ENCODE assay signal across 1 cellular context in genomic region chr6:44475779-44476434, GRCh38.
TF ChIP-seq lines count a peak whose summit lies in the region.

No MANE protein-coding gene starts in this region.

TF ChIP-seq in HepG2, 621 proteins besides CTCF, POLR2A, EP300 and RAD21 (continued from another document and continues in another):
- TF ChIP-seq FOSL2 (CRISPR knock-in tag; IDR thresholded peaks at IDR 0.05) (peak; percentile 26), ZNF512 (CRISPR knock-in tag; IDR thresholded peaks at IDR 0.05) (0 out of 2 replicates have a peak, but pooled peaks have one; percentile 84), ZNF570 (CRISPR knock-in tag; IDR thresholded peaks at IDR 0.05; ENCODE audit: borderline replicate concordance) (no peak), ZNF546 (CRISPR knock-in tag; conservative IDR thresholded peaks at IDR 0.05) (0 out of 2 replicates have a peak, but pooled peaks have one; percentile 37), ZNF609 (CRISPR knock-in tag; IDR thresholded peaks at IDR 0.05; ENCODE audit: borderline replicate concordance) (peak; percentile 23; the same call in 1 of the 2 replicates), ZNF646 (CRISPR knock-in tag; IDR thresholded peaks at IDR 0.05) (no peak), MTERF4 (CRISPR knock-in tag; IDR thresholded peaks at IDR 0.05) (no peak), SP5 (CRISPR knock-in tag; IDR thresholded peaks at IDR 0.05; ENCODE audit: borderline replicate concordance, low read depth) (no peak), FIP1L1 (IDR thresholded peaks at IDR 0.05; ENCODE audit: borderline replicate concordance, insufficient read depth, low read depth, low read length) (no peak), KLF9 (CRISPR knock-in tag; IDR thresholded peaks at IDR 0.05; ENCODE audit: low read depth) (no peak), ZNF138 (CRISPR knock-in tag; IDR thresholded peaks at IDR 0.05; ENCODE audit: low read depth) (0 out of 2 replicates have a peak, but pooled peaks have one; percentile 49), ZNF572 (CRISPR knock-in tag; IDR thresholded peaks at IDR 0.05) (0 out of 2 replicates have a peak, but pooled peaks have one; percentile 22), PHB2 (IDR thresholded peaks at IDR 0.05; ENCODE audit: partially characterized antibody) (no peak), ZGPAT (CRISPR knock-in tag; IDR thresholded peaks at IDR 0.05) (peak; percentile 51; the same call in 1 of the 2 replicates), CBX5 (CRISPR knock-in tag; IDR thresholded peaks at IDR 0.05; ENCODE audit: borderline replicate concordance) (peak; percentile 83; the same call in 1 of the 2 replicates), SRY (CRISPR knock-in tag; IDR thresholded peaks at IDR 0.05) (peak; percentile 73; the same call in 1 of the 2 replicates), ZNF501 (CRISPR knock-in tag; IDR thresholded peaks at IDR 0.05) (peak; percentile 69), ZNF766 (CRISPR knock-in tag; IDR thresholded peaks at IDR 0.05; ENCODE audit: borderline replicate concordance) (no peak), ZMYM4 (CRISPR knock-in tag; IDR thresholded peaks at IDR 0.05) (peak; percentile 49; the same call in 1 of the 2 replicates), SCMH1 (CRISPR knock-in tag; IDR thresholded peaks at IDR 0.05; ENCODE audit: borderline replicate concordance) (no peak), TSC22D2 (CRISPR knock-in tag; IDR thresholded peaks at IDR 0.05; ENCODE audit: borderline replicate concordance) (peak; percentile 70; the same call in 1 of the 2 replicates), REXO4 (CRISPR knock-in tag; IDR thresholded peaks at IDR 0.05; ENCODE audit: borderline replicate concordance) (no peak), RXRB (CRISPR knock-in tag; IDR thresholded peaks at IDR 0.05; ENCODE audit: borderline replicate concordance) (peak; percentile 40; the same call in 1 of the 2 replicates), MAZ (IDR thresholded peaks at IDR 0.05; ENCODE audit: borderline replicate concordance, low read depth, low read length) (no peak), MAZ (CRISPR knock-in tag; IDR thresholded peaks at IDR 0.05; ENCODE audit: low read depth) (no peak), FOXJ3 (CRISPR knock-in tag; IDR thresholded peaks at IDR 0.05; ENCODE audit: borderline replicate concordance) (no peak), ZC3H4 (CRISPR knock-in tag; IDR thresholded peaks at IDR 0.05; ENCODE audit: borderline replicate concordance) (no peak), ZNF33A (CRISPR knock-in tag; IDR thresholded peaks at IDR 0.05; ENCODE audit: borderline replicate concordance) (no peak), GATAD1 (CRISPR knock-in tag; IDR thresholded peaks at IDR 0.05) (0 out of 2 replicates have a peak, but pooled peaks have one; percentile 53), ZNF333 (CRISPR knock-in tag; IDR thresholded peaks at IDR 0.05; ENCODE audit: borderline replicate concordance) (0 out of 2 replicates have a peak, but pooled peaks have one; percentile 63), TP53 (CRISPR knock-in tag; conservative IDR thresholded peaks at IDR 0.05) (no peak), BHLHE40 (IDR thresholded peaks at IDR 0.05; ENCODE audit: low read length) (0 out of 2 replicates have a peak, but pooled peaks have one; percentile 35), RNF2 (conservative IDR thresholded peaks at IDR 0.05; ENCODE audit: low read depth) (peak; percentile 59; the same call in 1 of the 2 replicates), RBAK (CRISPR knock-in tag; IDR thresholded peaks at IDR 0.05) (no peak), ZNF329 (CRISPR knock-in tag; IDR thresholded peaks at IDR 0.05; ENCODE audit: low read depth) (no peak), HNRNPLL (IDR thresholded peaks at IDR 0.05; ENCODE audit: low read depth, low read length, poor library complexity, severe bottlenecking) (peak; percentile 38), GLI4 (CRISPR knock-in tag; IDR thresholded peaks at IDR 0.05; ENCODE audit: borderline replicate concordance) (no peak), ZNF383 (CRISPR knock-in tag; IDR thresholded peaks at IDR 0.05; ENCODE audit: borderline replicate concordance) (0 out of 2 replicates have a peak, but pooled peaks have one; percentile 35), DNMT1 (CRISPR knock-in tag; IDR thresholded peaks at IDR 0.05) (0 out of 2 replicates have a peak, but pooled peaks have one; percentile 73), HNRNPK (IDR thresholded peaks at IDR 0.05; ENCODE audit: low read depth, low read length, poor library complexity, severe bottlenecking) (no peak), ASH2L (IDR thresholded peaks at IDR 0.05; ENCODE audit: insufficient read length, low read depth, low read length) (peak; percentile 26)
- TF ChIP-seq, protein P1, sequence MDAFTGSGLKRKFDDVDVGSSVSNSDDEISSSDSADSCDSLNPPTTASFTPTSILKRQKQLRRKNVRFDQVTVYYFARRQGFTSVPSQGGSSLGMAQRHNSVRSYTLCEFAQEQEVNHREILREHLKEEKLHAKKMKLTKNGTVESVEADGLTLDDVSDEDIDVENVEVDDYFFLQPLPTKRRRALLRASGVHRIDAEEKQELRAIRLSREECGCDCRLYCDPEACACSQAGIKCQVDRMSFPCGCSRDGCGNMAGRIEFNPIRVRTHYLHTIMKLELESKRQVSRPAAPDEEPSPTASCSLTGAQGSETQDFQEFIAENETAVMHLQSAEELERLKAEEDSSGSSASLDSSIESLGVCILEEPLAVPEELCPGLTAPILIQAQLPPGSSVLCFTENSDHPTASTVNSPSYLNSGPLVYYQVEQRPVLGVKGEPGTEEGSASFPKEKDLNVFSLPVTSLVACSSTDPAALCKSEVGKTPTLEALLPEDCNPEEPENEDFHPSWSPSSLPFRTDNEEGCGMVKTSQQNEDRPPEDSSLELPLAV (CRISPR knock-in tag; conservative IDR thresholded peaks at IDR 0.05; ENCODE audit: low read depth): no peak
- TF ChIP-seq, protein P2, sequence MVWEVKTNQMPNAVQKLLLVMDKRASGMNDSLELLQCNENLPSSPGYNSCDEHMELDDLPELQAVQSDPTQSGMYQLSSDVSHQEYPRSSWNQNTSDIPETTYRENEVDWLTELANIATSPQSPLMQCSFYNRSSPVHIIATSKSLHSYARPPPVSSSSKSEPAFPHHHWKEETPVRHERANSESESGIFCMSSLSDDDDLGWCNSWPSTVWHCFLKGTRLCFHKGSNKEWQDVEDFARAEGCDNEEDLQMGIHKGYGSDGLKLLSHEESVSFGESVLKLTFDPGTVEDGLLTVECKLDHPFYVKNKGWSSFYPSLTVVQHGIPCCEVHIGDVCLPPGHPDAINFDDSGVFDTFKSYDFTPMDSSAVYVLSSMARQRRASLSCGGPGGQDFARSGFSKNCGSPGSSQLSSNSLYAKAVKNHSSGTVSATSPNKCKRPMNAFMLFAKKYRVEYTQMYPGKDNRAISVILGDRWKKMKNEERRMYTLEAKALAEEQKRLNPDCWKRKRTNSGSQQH (CRISPR knock-in tag; IDR thresholded peaks at IDR 0.05; ENCODE audit: low read depth): no peak
